15 cellular contexts compared by ENCODE assay signal in the genomic region with DNA sequence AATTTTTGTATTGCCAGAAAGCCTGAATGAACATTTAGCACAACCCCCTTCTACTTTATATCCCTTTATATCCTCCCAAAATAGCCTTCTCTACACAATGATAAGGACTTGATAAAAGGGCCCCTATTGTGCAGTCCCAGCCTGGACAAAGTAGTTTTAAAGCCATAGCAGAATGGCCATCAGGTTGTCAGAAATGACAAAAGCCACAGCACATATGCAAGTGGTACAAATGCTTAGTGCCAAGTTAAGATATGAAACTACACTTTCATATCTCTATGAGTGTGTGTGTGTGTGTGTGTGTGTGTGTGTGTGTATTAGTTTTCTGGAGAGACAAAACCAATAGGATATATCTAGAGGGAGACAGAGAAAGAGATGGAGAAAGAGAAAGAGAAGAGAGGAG.
DNase-seq lines count a peak whose midpoint lies in the region; ATAC-seq and TF ChIP-seq lines count a peak whose summit lies in the region.
"Had no signal": no experiment of that assay in that cellular context is flagged by ENCODE, and none has a peak within 500 bp of the region (broad histone marks: within the 10 kb centered on the region; RNA-seq: fewer than 3 reads in every experiment).

No MANE protein-coding gene starts in this region.

- peaks cover 38% of the 10 kb centered on the region for H3K4me1 Mint-ChIP-seq in Caco-2 (ENCODE audit: low read depth, unreplicated experiment)
- H3K4me1 Mint-ChIP-seq in nephron progenitor cell = peaks cover 5% of the 10 kb centered on the region
- peaks cover 11 to 23% (median 12%) of the 10 kb centered on the region in 3 donors for H3K4me1 Mint-ChIP-seq in T-cell

- ATAC-seq in Right ventricle myocardium inferior (peak; percentile 69), right cardiac atrium (no peak), T-cell (replicated peaks in 1 of 4) (no peak)
- ATAC-seq: GM23338 had no signal

- H3K9me3 ChIP-seq in right cardiac atrium (ENCODE audit: control insufficient read depth, low read length) (no peaks in the 10 kb centered on the region), Caco-2 (no peaks in the 10 kb centered on the region), PC-9 (ENCODE audit: insufficient read depth, low read depth) (no peaks in the 10 kb centered on the region)
- H3K9me3 ChIP-seq: BE2C had no signal

- TF ChIP-seq CTCF in Caco-2 (IDR thresholded peaks at IDR 0.05; ENCODE audit: insufficient read depth in 1 of 2, low read depth in 1 of 2, low read length in 1 of 2, severe bottlenecking in 1 of 2, unreplicated experiment in 1 of 2) (no peak), PC-9 (conservative IDR thresholded peaks at IDR 0.05) (no peak), nephron progenitor cell (IDR thresholded peaks at IDR 0.05) (no peak)

- H4K20me1 ChIP-seq in PC-9 (ENCODE audit: insufficient read depth) = no peaks in the 10 kb centered on the region

- DNase-seq in Right ventricle myocardium inferior (ENCODE audit: missing footprints) (no peak), right cardiac atrium (no peak), Caco-2 (no peak), PC-9 (no peak), nephron progenitor cell (no peak), T-cell (no peak), GF-D8 (lab: John Stamatoyannopoulos, UW) (no peak)
- DNase-seq: BE2C; CD4-positive, alpha-beta memory T cell; DMS153; DMS79 treated with DMSO at 0.1 percent for 48 hours; EL; H7 had no signal

- H3K36me3 ChIP-seq in Caco-2 (ENCODE audit: control insufficient read depth, insufficient read depth, low read length) (no peaks in the 10 kb centered on the region), PC-9 (ENCODE audit: low read depth) (no peaks in the 10 kb centered on the region)
- H3K36me3 ChIP-seq: BE2C had no signal

- H3K27me3 ChIP-seq in right cardiac atrium (ENCODE audit: control insufficient read depth, insufficient read depth) (no peaks in the 10 kb centered on the region), Caco-2 (replicated peaks; ENCODE audit: control insufficient read depth, insufficient read depth, low read length) (no peaks in the 10 kb centered on the region), PC-9 (ENCODE audit: insufficient read depth, low read depth) (no peaks in the 10 kb centered on the region)
- H3K27me3 ChIP-seq: BE2C had no signal

- H3K27ac ChIP-seq in right cardiac atrium (ENCODE audit: low read length) (no peak overlapping the region), PC-9 (no peak overlapping the region)
- H3K27ac ChIP-seq: C4-2B had no signal

- no peaks in the 10 kb centered on the region for H3K9me2 ChIP-seq in PC-9 (ENCODE audit: insufficient read depth)

- BruUV-seq in Caco-2 (replicated peaks; lab: Mats Ljungman, UMichigan) (no TSS peak), PC-9 (replicated peaks; lab: Mats Ljungman, UMichigan) (no TSS peak)

- intact Hi-C loops in Right ventricle myocardium inferior (cut with DNase I) = loop anchor here (10.0 kb wide), 1 partner anchor 130 kb away; a partner anchor contains a TSS
- intact Hi-C loops in right cardiac atrium (cut with DNase I) = no loop called here
- intact Hi-C loops in Caco-2 (cut with micrococcal nuclease; ENCODE audit: unreplicated experiment) = no loop called here
- intact Hi-C loops in PC-9 (cut with micrococcal nuclease; ENCODE audit: unreplicated experiment) = no loop called here

- no peak overlapping the region for H3K4me2 ChIP-seq in PC-9
- H3K4me2 ChIP-seq: GM23338 had no signal

- H3K27ac Mint-ChIP-seq in Caco-2 (ENCODE audit: unreplicated experiment) = peak overlapping the region; percentile 37
- H3K27ac Mint-ChIP-seq in nephron progenitor cell = peak overlapping the region; percentile 32
- no peak overlapping the region for H3K27ac Mint-ChIP-seq in T-cell
- H3K27ac Mint-ChIP-seq: CD4-positive, alpha-beta memory T cell; GM23338 had no signal

- no peaks in the 10 kb centered on the region for H3F3A ChIP-seq in PC-9 (ENCODE audit: insufficient read depth, low read depth)

- CTCF ChIA-PET in Caco-2 (lab: Charles Lee) = no interaction called here
- CTCF ChIA-PET in PC-9 (lab: Charles Lee) = no interaction called here
- CTCF ChIA-PET in T-cell (lab: Charles Lee) = no interaction called here

- no peaks in the 10 kb centered on the region for H3K79me2 ChIP-seq in PC-9 (ENCODE audit: low read depth)

- H3K9me3 Mint-ChIP-seq in Caco-2 (ENCODE audit: unreplicated experiment) (no peaks in the 10 kb centered on the region), nephron progenitor cell (no peaks in the 10 kb centered on the region), T-cell (no peaks in the 10 kb centered on the region)
- H3K9me3 Mint-ChIP-seq: CD4-positive, alpha-beta memory T cell; GM23338 had no signal

- H3K27me3 Mint-ChIP-seq in Caco-2 (ENCODE audit: insufficient read depth, unreplicated experiment) (no peaks in the 10 kb centered on the region), nephron progenitor cell (ENCODE audit: low read depth, poor library complexity) (peaks cover 6% of the 10 kb centered on the region), T-cell (no peaks in the 10 kb centered on the region)
- H3K27me3 Mint-ChIP-seq: CD4-positive, alpha-beta memory T cell had no signal

- POLR2A ChIA-PET in Caco-2 (lab: Charles Lee) = no interaction called here
- POLR2A ChIA-PET in PC-9 (lab: Charles Lee; ENCODE audit: unreplicated experiment) = no interaction called here
- POLR2A ChIA-PET in T-cell (lab: Charles Lee) = no interaction called here

- H3K4me3 ChIP-seq in right cardiac atrium (ENCODE audit: low read length) (no peak overlapping the region), Caco-2 (ENCODE audit: low read depth, low read length) (no peak overlapping the region), PC-9 (no peak overlapping the region)
- H3K4me3 ChIP-seq: GM23338 had no signal

- H3K36me3 Mint-ChIP-seq in Caco-2 (ENCODE audit: insufficient read depth, unreplicated experiment) (no peaks in the 10 kb centered on the region), nephron progenitor cell (ENCODE audit: low read depth) (no peaks in the 10 kb centered on the region), T-cell (no peaks in the 10 kb centered on the region)
- H3K36me3 Mint-ChIP-seq: CD4-positive, alpha-beta memory T cell had no signal

- H3K4me3 Mint-ChIP-seq in Caco-2 (ENCODE audit: unreplicated experiment) = no peak overlapping the region
- H3K4me3 Mint-ChIP-seq in nephron progenitor cell = no peak overlapping the region
- no peak overlapping the region for H3K4me3 Mint-ChIP-seq in T-cell
- H3K4me3 Mint-ChIP-seq: CD4-positive, alpha-beta memory T cell; GM23338 had no signal

- no peaks in the 10 kb centered on the region for H3K4me1 ChIP-seq in right cardiac atrium (ENCODE audit: control insufficient read depth, insufficient read depth, low read length)
- peaks cover 32% of the 10 kb centered on the region for H3K4me1 ChIP-seq in Caco-2
- no peaks in the 10 kb centered on the region for H3K4me1 ChIP-seq in PC-9 (replicated peaks; ENCODE audit: insufficient read depth)
- H3K4me1 ChIP-seq: BE2C had no signal

- 0 out of 2 replicates have a peak overlapping the region, but pooled peaks have one; percentile 7 for H2AFZ ChIP-seq in PC-9
- H2AFZ ChIP-seq: GM23338 had no signal

Comparison
In these comparisons a context has a peak if more than half of its experiments do, and no peak if none do; other contexts are left out.
1. H3K27ac Mint-ChIP-seq: peak in Caco-2 (single experiment) and nephron progenitor cell (single experiment); none in T-cell (0 of 2).